Comparison of ENCODE assay signal across 11 cellular contexts in the genomic region with DNA sequence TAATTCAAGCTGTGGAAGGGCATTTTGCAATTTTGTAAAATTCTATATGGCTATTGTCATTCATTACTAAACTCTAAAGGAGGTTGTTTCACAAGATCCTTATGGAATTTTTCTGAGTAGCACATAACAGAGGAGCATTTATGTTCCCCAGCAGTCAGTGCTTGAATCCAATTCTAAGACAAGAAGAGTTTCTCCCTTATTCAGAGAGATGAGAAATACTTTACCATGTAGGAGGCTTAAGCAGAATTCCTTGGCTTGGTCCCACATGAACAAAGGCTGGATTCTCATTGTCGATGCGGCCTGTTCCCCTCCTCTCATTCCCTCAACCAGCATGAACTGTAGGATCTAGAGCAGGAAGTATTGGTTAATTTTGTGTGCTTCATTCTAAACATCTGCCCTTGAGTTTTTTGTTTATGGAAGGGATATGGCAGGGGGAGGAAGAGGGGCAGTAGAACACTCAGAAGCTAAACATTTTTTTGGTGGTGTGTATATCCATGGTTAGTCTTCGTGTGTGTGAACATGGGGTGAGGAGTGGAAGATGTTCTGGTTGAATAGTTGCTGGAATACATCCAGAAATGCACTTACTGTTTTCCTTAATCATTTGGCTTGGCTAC.
A peak's percentile ranks its signal among the peaks of the same experiment; 100 is the strongest.
DNase-seq lines count a peak whose midpoint lies in the region; ATAC-seq and TF ChIP-seq lines count a peak whose summit lies in the region.
"Had no signal": no experiment of that assay in that cellular context is flagged by ENCODE, and none has a peak within 500 bp of the region (broad histone marks: within the 10 kb centered on the region; RNA-seq: fewer than 3 reads in every experiment).

No MANE protein-coding gene starts in this region.

- H3K36me3 ChIP-seq in sigmoid colon: no peaks in the 10 kb centered on the region
- H3K36me3 ChIP-seq in H7 (replicated peaks; ENCODE audit: control insufficient read depth, insufficient read depth, low read length): no peaks in the 10 kb centered on the region

- TF ChIP-seq POLR2A in sigmoid colon (IDR thresholded peaks at IDR 0.05): no peak

- no peak for TF ChIP-seq CTCF in fibroblast of pulmonary artery (IDR thresholded peaks at IDR 0.05; ENCODE audit: low read length, missing control alignments)
- TF ChIP-seq CTCF in sigmoid colon (IDR thresholded peaks at IDR 0.05): no peak
- TF ChIP-seq CTCF in chondrocyte (IDR thresholded peaks at IDR 0.05): no peak

- H3K27ac Mint-ChIP-seq in chondrocyte (ENCODE audit: unreplicated experiment): no peak overlapping the region

- DNase-seq in EH (ENCODE audit: low read depth) (peak; percentile 71), NCI-H226 (peak; percentile 67), fibroblast of pulmonary artery (ENCODE audit: low read depth) (peak; percentile 91), sigmoid colon (no peak), H7 (no peak), chondrocyte (ENCODE audit: low spot score) (no peak)
- DNase-seq: activated T-cell treated with anti-CD3 and anti-CD28 coated beads, Interleukin-2, amount 50 U/mL, for 48 hours; NCI-H526 treated with DMSO at 0.1 percent for 48 hours had no signal

- H3K4me3 Mint-ChIP-seq in chondrocyte (ENCODE audit: unreplicated experiment): no peak overlapping the region

- H3K4me3 ChIP-seq in fibroblast of pulmonary artery (replicated peaks; ENCODE audit: low read depth, low read length) (no peak overlapping the region), sigmoid colon (no peak overlapping the region), H7 (ENCODE audit: insufficient read depth, low read depth, low read length) (no peak overlapping the region)

- H3K27me3 Mint-ChIP-seq in chondrocyte (ENCODE audit: low read depth): no peaks in the 10 kb centered on the region

- H3K36me3 Mint-ChIP-seq in chondrocyte (ENCODE audit: low read depth): peaks cover 2% of the 10 kb centered on the region

- H3K4me1 Mint-ChIP-seq in chondrocyte (ENCODE audit: low read depth): peaks cover 24% of the 10 kb centered on the region

- H3K9me3 Mint-ChIP-seq in chondrocyte (ENCODE audit: low read depth): no peaks in the 10 kb centered on the region

- peaks cover 0 to 97% (median 90%) of the 10 kb centered on the region in 4 donors for H3K4me1 ChIP-seq in sigmoid colon

- ATAC-seq in GM18909 (IDR thresholded peaks at IDR 0.05; ENCODE audit: poor library complexity, unreplicated experiment): no peak
- ATAC-seq in HG02798 (IDR thresholded peaks at IDR 0.05; ENCODE audit: poor library complexity, unreplicated experiment): no peak

- H3K27me3 ChIP-seq in sigmoid colon (no peaks in the 10 kb centered on the region), H7 (ENCODE audit: control insufficient read depth, insufficient read depth, low read length) (no peaks in the 10 kb centered on the region)

- no peaks in the 10 kb centered on the region for H3K9me3 ChIP-seq in sigmoid colon

- 65 to 73% methylated on average over 3 of the region's 3 CpGs for WGBS in sigmoid colon, 2 donors

- H3K27ac ChIP-seq in sigmoid colon: peak overlapping the region; percentile 53 to 74 (median 64)
- H3K27ac ChIP-seq: KMS-11 had no signal

- TF ChIP-seq EP300 in sigmoid colon (IDR thresholded peaks at IDR 0.05): no peak

- intact Hi-C loops in sigmoid colon (cut with DNase I): no loop called here

Comparison
In these comparisons a context has a peak if more than half of its experiments do, and no peak if none do; other contexts are left out.
1. DNase-seq: peak in EH (single experiment), NCI-H226 (single experiment) and fibroblast of pulmonary artery (single experiment); none in sigmoid colon (single experiment), H7 (single experiment) and chondrocyte (single experiment).